ENCODE assay signal across 8 cellular contexts in the genomic region with DNA sequence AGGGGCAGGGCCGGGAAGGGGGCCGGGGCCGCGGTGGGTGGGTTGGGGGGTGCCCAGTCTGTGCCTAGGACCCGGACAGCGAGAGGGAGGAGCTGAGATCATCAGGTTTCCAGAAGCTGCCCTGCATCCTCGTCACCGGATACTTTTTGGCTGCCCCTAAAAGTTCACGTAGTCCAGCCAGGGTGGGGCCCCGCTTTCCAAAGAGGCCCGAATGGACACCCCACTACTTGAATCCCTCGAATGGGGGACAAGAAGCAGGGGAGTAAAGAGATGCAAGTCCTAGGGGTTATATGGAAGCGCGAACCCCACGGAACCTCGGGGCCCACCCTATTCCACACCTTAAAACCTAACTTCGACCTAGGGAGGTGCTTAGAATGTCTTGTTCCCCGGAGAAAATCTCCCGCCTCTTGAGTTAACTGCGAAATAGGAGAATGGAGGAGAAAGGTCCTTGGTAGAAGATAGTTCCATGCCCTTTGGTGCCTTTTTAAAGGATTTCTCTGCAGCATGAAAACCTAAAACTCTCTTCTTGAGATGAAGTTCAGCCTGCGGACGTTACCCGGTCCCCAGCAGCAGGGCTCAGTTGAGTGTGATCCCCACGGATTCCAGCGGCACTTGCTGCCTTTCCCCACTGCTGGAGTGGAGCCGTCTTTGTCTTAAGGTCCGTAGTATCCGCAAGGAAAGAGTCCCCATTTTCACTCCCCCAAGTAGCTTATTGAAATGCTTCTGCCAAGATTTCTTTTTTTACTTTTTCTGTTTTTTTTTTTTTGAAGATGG. TPM values are rescaled to one million over a fixed set of nuclear protein-coding genes. Genes with fewer than 3 reads are reported as not detected.
DNase-seq lines count a peak whose midpoint lies in the region; ATAC-seq and TF ChIP-seq lines count a peak whose summit lies in the region.

No MANE protein-coding gene starts in this region.

- H3K9me3 Mint-ChIP-seq in natural killer cell, result no peaks in the 10 kb centered on the region

- H3K27me3 ChIP-seq in Karpas-422 (ENCODE audit: low read length), result no peaks in the 10 kb centered on the region
- peaks cover 13% of the 10 kb centered on the region for H3K27me3 ChIP-seq in effector memory CD4-positive, alpha-beta T cell (replicated peaks; ENCODE audit: control insufficient read depth, insufficient read depth, low read length, poor library complexity, severe bottlenecking)

- H3K4me1 ChIP-seq in Karpas-422 (ENCODE audit: low read length), result peaks cover 3% of the 10 kb centered on the region
- peaks cover 5% of the 10 kb centered on the region for H3K4me1 ChIP-seq in effector memory CD4-positive, alpha-beta T cell (ENCODE audit: control insufficient read depth, insufficient read depth, low read length, poor library complexity, severe bottlenecking)

- no peak for TF ChIP-seq CTCF in AG09309 (IDR thresholded peaks at IDR 0.05; ENCODE audit: control insufficient read depth, insufficient read depth, low read depth, low read length, missing control alignments)
- TF ChIP-seq CTCF in natural killer cell (IDR thresholded peaks at IDR 0.05), result no peak

- peak overlapping the region; percentile 85 for H3K4me2 ChIP-seq in Karpas-422 (ENCODE audit: low read depth, low read length, poor library complexity, severe bottlenecking)

- H3K9me2 ChIP-seq in Karpas-422 (replicated peaks; ENCODE audit: insufficient read depth, low read length), result no peaks in the 10 kb centered on the region

- H3K9me3 ChIP-seq in Karpas-422 (ENCODE audit: low read length), result no peaks in the 10 kb centered on the region
- H3K9me3 ChIP-seq in effector memory CD4-positive, alpha-beta T cell (ENCODE audit: control insufficient read depth, low read length), result no peaks in the 10 kb centered on the region

- no peaks in the 10 kb centered on the region for H3K36me3 Mint-ChIP-seq in natural killer cell

- ATAC-seq in natural killer cell, result peak in 1 of 3 donors; percentile 2
- ATAC-seq in GM19035 (IDR thresholded peaks at IDR 0.05; ENCODE audit: unreplicated experiment), result no peak
- no peak for ATAC-seq in HG03457 (IDR thresholded peaks at IDR 0.05; ENCODE audit: unreplicated experiment)

- 0 out of 2 replicates have a peak overlapping the region, but pooled peaks have one; percentile 56 for H2AFZ ChIP-seq in Karpas-422 (ENCODE audit: low read length)

- peaks cover 11 to 14% of the 10 kb centered on the region in 2 donors for H3K4me1 Mint-ChIP-seq in natural killer cell

- H3K27me3 Mint-ChIP-seq in natural killer cell (ENCODE audit: low read depth in 2 of 2), result peaks cover 31 to 53% of the 10 kb centered on the region in 2 donors

- H3K4me3 Mint-ChIP-seq in natural killer cell, result peak overlapping the region; percentile 84

- 0 out of 2 replicates have a peak overlapping the region, but pooled peaks have one; percentile 65 for H3K9ac ChIP-seq in Karpas-422 (ENCODE audit: low read length)

- DNase-seq in AG09309 (ENCODE audit: low read depth) (no peak), Karpas-422 (no peak), natural killer cell (no peak), NCI-H524 treated with DMSO at 0.1 percent for 48 hours (lab: John Stamatoyannopoulos, UW) (no peak), NCI-H510A treated with DMSO at 0.1 percent for 48 hours (lab: John Stamatoyannopoulos, UW) (no peak)
- DNase-seq in effector memory CD4-positive, alpha-beta T cell, result no peak

- H4K20me1 ChIP-seq in Karpas-422 (ENCODE audit: insufficient read depth, low read depth, low read length), result no peaks in the 10 kb centered on the region

- intact Hi-C loops in natural killer cell (cut with micrococcal nuclease), result no loop called here

- H3K4me3 ChIP-seq in AG09309 (ENCODE audit: control insufficient read depth, low read depth, low read length) (peak overlapping the region; percentile 82), Karpas-422 (ENCODE audit: low read length) (peak overlapping the region; percentile 72; the same call in 1 of the 2 replicates)
- H3K4me3 ChIP-seq in effector memory CD4-positive, alpha-beta T cell (ENCODE audit: insufficient read depth, low read depth, low read length, poor library complexity, severe bottlenecking), result peak overlapping the region; percentile 83

- no peaks in the 10 kb centered on the region for H3K79me2 ChIP-seq in Karpas-422 (ENCODE audit: low read length)

- no peaks in the 10 kb centered on the region for H3K36me3 ChIP-seq in Karpas-422 (ENCODE audit: insufficient read depth, low read length)
- no peaks in the 10 kb centered on the region for H3K36me3 ChIP-seq in effector memory CD4-positive, alpha-beta T cell (ENCODE audit: control insufficient read depth, insufficient read depth, low read length)

- H3K27ac ChIP-seq in Karpas-422 (ENCODE audit: low read length), result no peak overlapping the region
- H3K27ac ChIP-seq in effector memory CD4-positive, alpha-beta T cell (ENCODE audit: insufficient read depth, low read length, poor library complexity, severe bottlenecking), result no peak overlapping the region

- H3K27ac Mint-ChIP-seq in natural killer cell, result peak overlapping the region in 1 of 2 donors; percentile 83

RNA-seq across cellular contexts. Expression of a gene that starts 2.1 kb away (rescaled TPM):
- 0.07 and 0.83 TPM in 2 replicates for total RNA-seq in Karpas-422 (2014; rRNA removed; shearing (Covaris generic); ENCODE audit: low replicate concordance)
- 1 to 10 TPM in 1 of 3 donors, under 1 TPM in 2; 0.49 to 1.3 (median 0.50) TPM for total RNA-seq in natural killer cell
